Comparison of ENCODE assay signal across 13 cellular contexts in genomic region chr10:30013684-30014246, GRCh38. TPM values are rescaled to one million over a fixed set of nuclear protein-coding genes. Genes with fewer than 3 reads are reported as not detected.
DNase-seq lines count a peak whose midpoint lies in the region; ATAC-seq, FAIRE-seq and TF ChIP-seq lines count a peak whose summit lies in the region.
"Had no signal": no experiment of that assay in that cellular context is flagged by ENCODE, and none has a peak within 500 bp of the region (broad histone marks: within the 10 kb centered on the region; RNA-seq: fewer than 3 reads in every experiment).

No MANE protein-coding gene starts in this region.

- H3K4me3 ChIP-seq in HEK293 (ENCODE audit: low read depth, low read length), result no peak overlapping the region
- no peak overlapping the region for H3K4me3 ChIP-seq in pancreas

- POLR2A ChIA-PET in HEK293 (lab: Yijun Ruan, JAX), result no interaction called here

- H3K9me3 ChIP-seq in HEK293 (ENCODE audit: control insufficient read depth, insufficient read depth, low read depth, low read length), result no peaks in the 10 kb centered on the region
- no peaks in the 10 kb centered on the region for H3K9me3 ChIP-seq in pancreas

- peak; percentile 94 for ATAC-seq in Right ventricle myocardium superior (ENCODE audit: poor library complexity)
- ATAC-seq in pancreas, result peak; percentile 67 to 92 (median 80)
- ATAC-seq in HG02623 (IDR thresholded peaks at IDR 0.05; ENCODE audit: unreplicated experiment), result no peak
- ATAC-seq in GM19035 (IDR thresholded peaks at IDR 0.05; ENCODE audit: unreplicated experiment), result no peak

- H3K4me1 ChIP-seq in HEK293 (ENCODE audit: control insufficient read depth, insufficient read depth, low read length) (no peaks in the 10 kb centered on the region), pancreas (no peaks in the 10 kb centered on the region)

- H3K36me3 ChIP-seq in HEK293 (ENCODE audit: control insufficient read depth in 2 of 2, insufficient read depth in 1 of 2, low read length in 2 of 2) (peaks cover 9 to 19% of the 10 kb centered on the region in 2 experiments; a peak in 2 of 3 replicates), pancreas (no peaks in the 10 kb centered on the region)

- CTCF ChIA-PET in HEK293 (lab: Yijun Ruan, JAX), result interaction anchor here (4.3 kb wide), 1 partner anchor 12 kb away, joined by 39 read pairs; no protein-coding TSS in a partner anchor

- WGBS in pancreas, 2 donors, result 27 to 34% methylated on average over 7 of the region's 7 CpGs

- intact Hi-C loops in Right ventricle myocardium superior (cut with DNase I), result no loop called here
- intact Hi-C loops in pancreas (cut with DNase I), result no loop called here

- H3K27ac ChIP-seq in HEK293 (ENCODE audit: extremely low read depth, low read depth, low read length) (no peak overlapping the region), pancreas (peak overlapping the region in 2 of 4 donors; percentile 42 to 64)

- DNase-seq in NCI-H69 (lab: John Stamatoyannopoulos, UW) (peak; percentile 40), Right ventricle myocardium superior (peak; percentile 83), pancreas (peak in 5 of 6 donors; percentile 49 to 74 (median 66)), urothelium cell line (ENCODE audit: low spot score) (no peak)
- no peak for DNase-seq in activated T-cell treated with anti-CD3 and anti-CD28 coated beads, Interleukin-2, amount 50 U/mL, for 1 hour
- DNase-seq: activated CD4-positive, alpha-beta memory T cell treated with anti-CD3 and anti-CD28 coated beads for 36 hours; Karpas-422; NCI-H2171; OCI-M1; stimulated activated naive CD4-positive, alpha-beta T cell treated with Interleukin-2 at 50 U/mL for 16 hours had no signal

- H3K27me3 ChIP-seq in pancreas, result no peaks in the 10 kb centered on the region

- TF ChIP-seq CTCF in HEK293 (tag by site-specific recombination; IDR thresholded peaks at IDR 0.05) (no peak), pancreas (IDR thresholded peaks at IDR 0.05) (no peak)

- no peak for FAIRE-seq in pancreas (lab: Jason Lieb, UNC)
- no peak for FAIRE-seq in urothelium cell line (lab: Jason Lieb, UNC)

TF ChIP-seq in HEK293, 187 proteins besides CTCF, POLR2A, EP300 and RAD21:
- TF ChIP-seq PRDM4 (tag by site-specific recombination; IDR thresholded peaks at IDR 0.05) (peak; percentile 96), ZNF24 (tag by site-specific recombination; IDR thresholded peaks at IDR 0.05) (no peak), ZNF837 (tag by site-specific recombination; IDR thresholded peaks at IDR 0.05) (no peak), GLIS1 (tag by site-specific recombination; IDR thresholded peaks at IDR 0.05) (peak; percentile 49), TRIM28 (IDR thresholded peaks at IDR 0.05; ENCODE audit: borderline replicate concordance, low read length) (no peak), ZXDB (tag by site-specific recombination; IDR thresholded peaks at IDR 0.05) (no peak), ZNF791 (tag by site-specific recombination; IDR thresholded peaks at IDR 0.05) (no peak), ZNF175 (tag by site-specific recombination; IDR thresholded peaks at IDR 0.05) (no peak), PRDM10 (tag by site-specific recombination; IDR thresholded peaks at IDR 0.05) (peak; percentile 55), ZNF335 (tag by site-specific recombination; conservative IDR thresholded peaks at IDR 0.05) (peak; percentile 37; the same call in 1 of the 2 replicates), ZNF701 (tag by site-specific recombination; IDR thresholded peaks at IDR 0.05) (no peak), ZBTB17 (tag by site-specific recombination; IDR thresholded peaks at IDR 0.05) (no peak), REST (tag by site-specific recombination; IDR thresholded peaks at IDR 0.05) (no peak), ZNF223 (tag by site-specific recombination; IDR thresholded peaks at IDR 0.05) (no peak), ZBTB20 (tag by site-specific recombination; IDR thresholded peaks at IDR 0.05) (peak; percentile 41; the same call in 1 of the 2 replicates)

RNA-seq across cellular contexts. Expression of gene JCAD, which starts 45.6 kb away (rescaled TPM):
- total RNA-seq in Right ventricle myocardium superior (25.5 TPM), pancreas (10 to 100 TPM; 19.3 to 48.2 (median 26.2) TPM)
- polyA plus RNA-seq in pancreas, result 10 to 100 TPM in 1 of 2 donors, 1 to 10 TPM in 1; 10.0 to 14.6 TPM

Comparison
In these comparisons a context has a peak if more than half of its experiments do, and no peak if none do; other contexts are left out.
1. DNase-seq: peak in NCI-H69 (single experiment), Right ventricle myocardium superior (single experiment) and pancreas (5 of 6); none in urothelium cell line (single experiment) and activated T-cell treated with anti-CD3 and anti-CD28 coated beads, Interleukin-2, amount 50 U/mL, for 1 hour (single experiment).
2. ATAC-seq: peak in Right ventricle myocardium superior (single experiment) and pancreas (4 of 4); none in HG02623 (single experiment) and GM19035 (single experiment).